Comparison of ENCODE assay signal across 31 cellular contexts in genomic region chr11:75485742-75486141, GRCh38.
"Had no signal": no experiment of that assay in that cellular context is flagged by ENCODE, and none has a peak within 500 bp of the region (broad histone marks: within the 10 kb centered on the region; RNA-seq: fewer than 3 reads in every experiment).

No MANE protein-coding gene starts in this region.

- H3K9ac ChIP-seq: neural progenitor cell, parathyroid adenoma had no signal

- H3K4me3 ChIP-seq: neural progenitor cell, ovary, psoas muscle, skin epidermis, smooth muscle cell, spleen, suprapubic skin, testis, tibial artery, transverse colon, upper lobe of right lung, uterus had no signal

- H3K79me2 ChIP-seq: parathyroid adenoma had no signal

- H3K36me3 ChIP-seq: neural progenitor cell, neutrophil, ovary, suprapubic skin, transverse colon, upper lobe of right lung, uterus had no signal

- H3K4me1 Mint-ChIP-seq: natural killer cell had no signal

- H3K27ac Mint-ChIP-seq: naive thymus-derived CD4-positive, alpha-beta T cell; natural killer cell; nephron; neural progenitor cell; progenitor cell of endocrine pancreas; stimulated activated memory B cell treated with anti-CD40 and anti-IgM and Interleukin-4, amounts not matched to agents 10 μg/mL and 1 μg/mL and 100 μg/mL, for 72 hours; stimulated activated naive CD8-positive, alpha-beta T cell treated with anti-CD3 and anti-CD28 coated beads, Interleukin-15, amount 100 ng/mL, for 72 hours; type B pancreatic cell had no signal

- H3K9me3 Mint-ChIP-seq: natural killer cell; nephron; neural progenitor cell; stimulated activated memory B cell treated with anti-CD40 and anti-IgM and Interleukin-4, amounts not matched to agents 10 μg/mL and 1 μg/mL and 100 μg/mL, for 72 hours; stimulated activated naive CD8-positive, alpha-beta T cell treated with anti-CD3 and anti-CD28 coated beads, Interleukin-15, amount 100 ng/mL, for 72 hours; type B pancreatic cell had no signal

- H3K36me3 Mint-ChIP-seq: natural killer cell, neural progenitor cell, type B pancreatic cell had no signal

- H3K4me3 Mint-ChIP-seq: naive thymus-derived CD4-positive, alpha-beta T cell; natural killer cell; nephron; neural progenitor cell; stimulated activated memory B cell treated with anti-CD40 and anti-IgM and Interleukin-4, amounts not matched to agents 10 μg/mL and 1 μg/mL and 100 μg/mL, for 72 hours; stimulated activated naive CD8-positive, alpha-beta T cell treated with anti-CD3 and anti-CD28 coated beads, Interleukin-15, amount 100 ng/mL, for 72 hours; type B pancreatic cell had no signal

- H3K4me2 ChIP-seq: neural progenitor cell, smooth muscle cell had no signal

- H3K27ac ChIP-seq: neural progenitor cell, neutrophil, ovary, parathyroid adenoma, psoas muscle, skin epidermis, suprapubic skin, testis, tibial artery, transverse colon, upper lobe of right lung, uterus had no signal

- ATAC-seq: naive thymus-derived CD4-positive, alpha-beta T cell; natural killer cell; psoas muscle; right cardiac atrium; sciatic nerve; stimulated activated memory B cell treated with anti-CD40 and anti-IgM and Interleukin-4, amounts not matched to agents 10 μg/mL and 1 μg/mL and 100 μg/mL, for 72 hours; stimulated activated naive CD8-positive, alpha-beta T cell treated with anti-CD3 and anti-CD28 coated beads, Interleukin-15, amount 100 ng/mL, for 72 hours; stimulated activated naive CD8-positive, alpha-beta T cell treated with anti-CD3 and anti-CD28 coated beads, Interleukin-15, Interleukin-2, amounts not matched to agents 100 U/mL and 50 U/mL, for 24 hours; upper lobe of right lung had no signal

- H3K9me3 ChIP-seq: neutrophil, ovary, psoas muscle, spleen, suprapubic skin, testis, tibial artery, transverse colon, upper lobe of right lung, uterus had no signal

- H3K27me3 ChIP-seq: neural progenitor cell, neutrophil, ovary, spleen, suprapubic skin, testis, tibial artery, transverse colon, upper lobe of right lung, uterus had no signal

- DNase-seq: naive thymus-derived CD4-positive, alpha-beta T cell; natural killer cell; nucleus accumbens; ovary; psoas muscle; right cardiac atrium; spleen; stimulated activated CD4-positive, alpha-beta T cell treated with anti-CD3 and anti-CD28 coated beads, Interleukin-12 subunit alpha, Interleukin-12 subunit beta, amount 100 ng/mL, for 4 hours; stimulated activated CD4-positive, alpha-beta T cell treated with anti-CD3 and anti-CD28 coated beads, Interleukin-2, amount 100 ng/mL, for 24 hours; stimulated activated CD4-positive, alpha-beta T cell treated with anti-CD3 and anti-CD28 coated beads, Interleukin-2, amount 100 ng/mL, for 48 hours; stimulated activated CD4-positive, alpha-beta T cell treated with anti-CD3 and anti-CD28 coated beads, Interleukin-4, amount 100 ng/mL, for 24 hours; stimulated activated naive CD4-positive, alpha-beta T cell; stimulated activated naive CD8-positive, alpha-beta T cell treated with anti-CD3 and anti-CD28 coated beads, Interleukin-15, amount 100 ng/mL, for 72 hours; stimulated activated naive CD8-positive, alpha-beta T cell treated with anti-CD3 and anti-CD28 coated beads, Interleukin-15, Interleukin-2, amounts not matched to agents 100 U/mL and 50 U/mL, for 24 hours; substantia nigra; testis; tibial artery; transverse colon; upper lobe of right lung; uterus had no signal

- H3K4me1 ChIP-seq: parathyroid adenoma, suprapubic skin, testis, transverse colon, upper lobe of right lung, uterus had no signal

- H2AFZ ChIP-seq: neural progenitor cell, parathyroid adenoma had no signal
